ENCODE assay signal across 1 cellular context in the genomic region with DNA sequence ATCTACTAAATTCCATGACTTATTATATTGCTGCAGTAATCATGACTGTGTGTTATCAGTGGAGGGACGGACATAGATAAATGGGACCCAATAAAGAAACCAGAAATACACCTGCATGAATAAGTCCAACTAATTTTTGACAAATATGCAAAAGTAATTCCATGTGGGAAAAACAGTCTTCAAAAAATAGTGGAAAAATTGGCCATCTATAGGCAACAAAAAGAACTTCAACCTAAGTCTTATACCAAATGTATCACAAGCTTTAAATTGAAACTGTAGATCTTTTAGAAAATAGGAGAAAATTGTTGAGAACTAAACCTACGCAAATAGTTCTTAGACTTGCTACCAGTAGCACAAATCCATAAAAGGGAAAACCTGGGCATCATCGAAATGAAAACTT.
TF ChIP-seq lines count a peak whose summit lies in the region.

No MANE protein-coding gene starts in this region.

TF ChIP-seq in HepG2, 621 proteins besides CTCF, POLR2A, EP300 and RAD21 (continued from another document):
- TF ChIP-seq, protein P1, sequence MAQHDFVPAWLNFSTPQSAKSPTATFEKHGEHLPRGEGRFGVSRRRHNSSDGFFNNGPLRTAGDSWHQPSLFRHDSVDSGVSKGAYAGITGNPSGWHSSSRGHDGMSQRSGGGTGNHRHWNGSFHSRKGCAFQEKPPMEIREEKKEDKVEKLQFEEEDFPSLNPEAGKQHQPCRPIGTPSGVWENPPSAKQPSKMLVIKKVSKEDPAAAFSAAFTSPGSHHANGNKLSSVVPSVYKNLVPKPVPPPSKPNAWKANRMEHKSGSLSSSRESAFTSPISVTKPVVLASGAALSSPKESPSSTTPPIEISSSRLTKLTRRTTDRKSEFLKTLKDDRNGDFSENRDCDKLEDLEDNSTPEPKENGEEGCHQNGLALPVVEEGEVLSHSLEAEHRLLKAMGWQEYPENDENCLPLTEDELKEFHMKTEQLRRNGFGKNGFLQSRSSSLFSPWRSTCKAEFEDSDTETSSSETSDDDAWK (CRISPR knock-in tag; IDR thresholded peaks at IDR 0.05): no peak
- TF ChIP-seq BORCS8-MEF2B (CRISPR knock-in tag; IDR thresholded peaks at IDR 0.05): no peak
TF ChIP-seq in HepG2: peak in this region for 0.
